8 cellular contexts compared by ENCODE assay signal in the genomic region with DNA sequence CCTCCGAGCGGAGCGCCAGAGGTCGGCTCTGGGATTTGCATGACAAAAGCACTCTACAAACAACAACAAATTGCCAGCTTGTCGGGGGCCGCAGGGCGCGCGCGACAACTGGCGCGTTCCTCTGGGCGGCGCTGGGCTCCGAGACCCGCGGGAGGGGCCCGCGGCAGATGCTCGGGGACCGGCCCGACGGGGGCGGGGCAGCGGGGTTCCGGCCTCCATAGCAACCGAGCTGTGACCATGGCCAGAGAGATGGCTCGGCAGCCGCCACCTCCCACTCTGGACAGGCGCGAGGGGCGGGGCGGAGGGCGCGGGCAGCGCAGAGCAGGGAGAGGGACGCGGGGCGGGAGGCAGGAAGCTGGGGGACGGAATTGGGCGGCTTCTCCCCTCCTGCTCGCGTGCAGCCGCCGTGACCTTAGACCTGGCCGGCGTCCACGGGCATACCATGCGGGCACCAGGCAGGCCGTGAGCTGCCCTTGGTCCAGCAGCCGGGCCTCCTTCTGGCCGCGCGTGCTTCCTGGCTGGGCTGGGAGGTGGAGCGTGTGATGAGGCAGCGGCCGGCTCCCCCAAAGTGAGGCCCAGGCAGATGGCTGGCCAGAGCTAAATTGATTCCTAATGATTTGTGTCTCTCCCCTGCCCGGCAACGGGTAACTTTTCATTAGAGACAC.
DNase-seq lines count a peak whose midpoint lies in the region; ATAC-seq and TF ChIP-seq lines count a peak whose summit lies in the region.

No MANE protein-coding gene starts in this region.

- ATAC-seq in GM21825 (IDR thresholded peaks at IDR 0.05; ENCODE audit: unreplicated experiment) (no peak), HG03521 (IDR thresholded peaks at IDR 0.05; ENCODE audit: unreplicated experiment) (no peak)

- TF ChIP-seq CTCF in GM12874 (IDR thresholded peaks at IDR 0.05; ENCODE audit: insufficient read depth, low read depth, low read length): 0 out of 2 replicates have a peak, but pooled peaks have one; percentile 5

- intact Hi-C loops in posterior vena cava (cut with DNase I): loop anchor here in 1 of 2 donors (10.0 kb wide), 1 partner anchor 141 kb away; no protein-coding TSS in a partner anchor

- DNase-seq in NCI-H1930 (lab: John Stamatoyannopoulos, UW) (peak; percentile 79 to 92), astrocyte of the hippocampus (ENCODE audit: low read depth, low spot score) (peak; percentile 86), hepatic stellate cell (ENCODE audit: low spot score) (peak; percentile 96), posterior vena cava (ENCODE audit: low spot score) (peak; percentile 86), HuH-7.5 (ENCODE audit: low spot score) (no peak)
